24 cellular contexts compared by ENCODE assay signal in genomic region chr16:17817943-17818342, GRCh38.
"Had no signal": no experiment of that assay in that cellular context is flagged by ENCODE, and none has a peak within 500 bp of the region (broad histone marks: within the 10 kb centered on the region; RNA-seq: fewer than 3 reads in every experiment).

No MANE protein-coding gene starts in this region.

- FAIRE-seq: colon, endothelial cell of umbilical vein, frontal cortex, islet of Langerhans, keratinocyte had no signal

- H3K4me1 ChIP-seq: esophagus muscularis mucosa, foreskin keratinocyte, gastroesophageal sphincter, heart left ventricle, left lung, lower lobe of right lung had no signal

- H3K4me3 ChIP-seq: coronary artery, dorsolateral prefrontal cortex, esophagus muscularis mucosa, gastroesophageal sphincter, heart left ventricle, left lung, lower lobe of right lung, mucosa of descending colon had no signal

- H3K9me3 ChIP-seq: mucosa of descending colon had no signal

- H3K36me3 ChIP-seq: esophagus muscularis mucosa, gastroesophageal sphincter, heart left ventricle, left lung, lower lobe of right lung had no signal

- ATAC-seq: foreskin keratinocyte; gastroesophageal sphincter; heart left ventricle; left cardiac atrium; left lung; left ventricle myocardium superior; lower lobe of right lung; mucosa of descending colon; naive thymus-derived CD8-positive, alpha-beta T cell had no signal

- H3K4me3 Mint-ChIP-seq: mesothelial cell of epicardium; naive B cell; naive thymus-derived CD8-positive, alpha-beta T cell had no signal

- H3K4me1 Mint-ChIP-seq: mesothelial cell of epicardium; naive B cell; naive thymus-derived CD8-positive, alpha-beta T cell had no signal

- H3K27ac ChIP-seq: coronary artery, dorsolateral prefrontal cortex, esophagus muscularis mucosa, foreskin keratinocyte, gastroesophageal sphincter, heart left ventricle, left lung, lower lobe of right lung had no signal

- H3K27me3 ChIP-seq: dorsolateral prefrontal cortex, esophagus muscularis mucosa, foreskin keratinocyte, gastroesophageal sphincter, heart left ventricle had no signal

- H3K27ac Mint-ChIP-seq: mesothelial cell of epicardium; naive B cell; naive thymus-derived CD8-positive, alpha-beta T cell had no signal

- DNase-seq: dermis blood vessel endothelial cell; dorsolateral prefrontal cortex; effector CD4-positive, alpha-beta T cell; effector memory CD4-positive, alpha-beta T cell; foreskin keratinocyte; heart left ventricle; hippocampal formation; left cardiac atrium; left lung; left ventricle myocardium superior; lower lobe of right lung; mesenchymal stem cell; mucosa of descending colon; naive B cell; naive thymus-derived CD8-positive, alpha-beta T cell had no signal
